14 cellular contexts compared by ENCODE assay signal in the genomic region with DNA sequence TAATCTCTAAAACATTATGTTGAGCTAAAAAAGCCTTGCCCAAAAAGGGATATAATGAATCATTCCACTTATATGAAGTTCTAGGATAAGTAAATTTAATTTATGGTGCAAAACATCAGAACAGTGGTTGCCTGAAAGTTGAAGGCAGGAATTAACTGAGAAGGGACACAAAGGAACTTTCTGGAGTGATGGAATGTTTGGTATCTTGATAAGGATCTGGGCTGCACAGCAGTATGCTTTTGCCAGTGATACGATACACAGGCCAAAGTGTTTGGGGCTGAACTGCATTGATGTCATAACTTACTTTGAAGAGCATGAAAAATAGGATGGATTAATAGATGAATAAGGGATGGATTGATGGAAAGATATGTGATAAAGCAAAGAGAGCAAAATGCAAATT.
"Had no signal": no experiment of that assay in that cellular context is flagged by ENCODE, and none has a peak within 500 bp of the region (broad histone marks: within the 10 kb centered on the region; RNA-seq: fewer than 3 reads in every experiment).

No MANE protein-coding gene starts in this region.

- H3K4me3 ChIP-seq: lower lobe of right lung, mucosa of descending colon had no signal

- H3K27ac ChIP-seq: lower lobe of right lung had no signal

- H3K9me3 ChIP-seq: lower lobe of right lung, mucosa of descending colon had no signal

- H3K36me3 ChIP-seq: lower lobe of right lung had no signal

- H3K4me1 ChIP-seq: lower lobe of right lung had no signal

- DNase-seq: activated CD4-positive, alpha-beta T cell treated with anti-CD3 and anti-CD28 coated beads, Interleukin-2, amount 50 U/mL, for 1 hour; activated naive CD4-positive, alpha-beta T cell treated with anti-CD3 and anti-CD28 coated beads, Interleukin-2, amount 50 U/mL, for 16 hours; amniotic stem cell; effector CD4-positive, alpha-beta T cell; hypothalamus; lower lobe of right lung; mucosa of descending colon; natural killer cell; occipital lobe; right cardiac atrium; stimulated activated CD4-positive, alpha-beta T cell treated with anti-CD3 and anti-CD28 coated beads, Interleukin-1b, Interleukin-23, amount 100 ng/mL, for 48 hours; T-helper 17 cell had no signal

- FAIRE-seq: bronchial epithelial cell, colon had no signal
